Comparison of ENCODE assay signal across 15 cellular contexts in the genomic region with DNA sequence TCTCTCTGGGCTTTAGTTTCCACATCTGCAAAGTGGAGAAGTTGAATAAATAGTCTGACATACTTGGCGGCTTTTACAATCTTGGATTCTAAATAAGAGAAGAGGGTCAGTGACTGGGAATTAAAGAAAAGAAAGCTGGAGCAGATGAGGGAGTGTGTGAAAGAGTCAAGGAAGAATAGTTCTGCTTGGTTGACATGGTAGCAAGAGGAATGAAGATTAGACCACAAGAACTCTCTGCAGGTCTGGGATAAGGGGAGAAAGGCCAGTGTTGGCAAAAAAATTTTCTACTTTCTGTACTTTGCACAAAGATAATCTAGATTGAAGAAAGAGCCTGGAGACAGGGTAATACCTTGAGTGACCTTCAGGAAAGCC. TPM values are rescaled to one million over a fixed set of nuclear protein-coding genes. Genes with fewer than 3 reads are reported as not detected.
A peak's percentile ranks its signal among the peaks of the same experiment; 100 is the strongest.
DNase-seq lines count a peak whose midpoint lies in the region; ATAC-seq and TF ChIP-seq lines count a peak whose summit lies in the region.
"Had no signal": no experiment of that assay in that cellular context is flagged by ENCODE, and none has a peak within 500 bp of the region (broad histone marks: within the 10 kb centered on the region; RNA-seq: fewer than 3 reads in every experiment).

No MANE protein-coding gene starts in this region.

- POLR2A ChIA-PET in CD4-positive, alpha-beta memory T cell (lab: Charles Lee; ENCODE audit: partially characterized antibody) = interaction anchor here (1.2 to 27.7 kb wide), 7 partner anchors 9 to 98 kb away, joined by 3 to 463 read pairs (median 4); partner anchors contain the start of genes CSAD, ESPL1, ITGB7 and SOAT2
- POLR2A ChIA-PET in activated naive CD8-positive, alpha-beta T cell treated with anti-CD3 and anti-CD28 coated beads, Interleukin-2, amount 10 ng/mL, durations not matched to agents 7 days and 5 days (lab: Charles Lee) = interaction anchor here (0.9 to 8.4 kb wide), 7 partner anchors 7 to 67 kb away, joined by 3 to 56 read pairs (median 4); partner anchors contain the start of genes CSAD, ESPL1 and ZNF740

- no peak for ATAC-seq in activated naive CD8-positive, alpha-beta T cell treated with anti-CD3 and anti-CD28 coated beads, Interleukin-2, amount 10 ng/mL, durations not matched to agents 7 days and 5 days (ENCODE audit: low read depth)
- no peak for ATAC-seq in natural killer cell
- no peak for ATAC-seq in HG03521 (IDR thresholded peaks at IDR 0.05; ENCODE audit: unreplicated experiment)
- ATAC-seq: lower lobe of right lung, pancreas had no signal

- H3K4me1 Mint-ChIP-seq in CD4-positive, alpha-beta memory T cell = peaks cover 49 to 89% (median 70%) of the 10 kb centered on the region in 4 donors
- peaks cover 54% of the 10 kb centered on the region for H3K4me1 Mint-ChIP-seq in activated naive CD8-positive, alpha-beta T cell treated with anti-CD3 and anti-CD28 coated beads, Interleukin-2, amount 10 ng/mL, durations not matched to agents 7 days and 5 days
- peaks cover 56 to 77% of the 10 kb centered on the region in 2 donors for H3K4me1 Mint-ChIP-seq in natural killer cell

- no peaks in the 10 kb centered on the region for H3K27me3 ChIP-seq in CD4-positive, alpha-beta memory T cell (ENCODE audit: insufficient read depth, low read length)
- H3K27me3 ChIP-seq: pancreas had no signal

- H3K27me3 Mint-ChIP-seq in CD4-positive, alpha-beta memory T cell = no peaks in the 10 kb centered on the region
- H3K27me3 Mint-ChIP-seq in activated naive CD8-positive, alpha-beta T cell treated with anti-CD3 and anti-CD28 coated beads, Interleukin-2, amount 10 ng/mL, durations not matched to agents 7 days and 5 days = no peaks in the 10 kb centered on the region
- H3K27me3 Mint-ChIP-seq in natural killer cell (ENCODE audit: low read depth in 2 of 2) = no peaks in the 10 kb centered on the region

- H3K36me3 Mint-ChIP-seq in CD4-positive, alpha-beta memory T cell = peaks cover 38 to 56% of the 10 kb centered on the region in 2 donors
- H3K36me3 Mint-ChIP-seq in activated naive CD8-positive, alpha-beta T cell treated with anti-CD3 and anti-CD28 coated beads, Interleukin-2, amount 10 ng/mL, durations not matched to agents 7 days and 5 days = peaks cover 49% of the 10 kb centered on the region
- peaks cover 6% of the 10 kb centered on the region for H3K36me3 Mint-ChIP-seq in natural killer cell

- no peaks in the 10 kb centered on the region for H3K9me3 ChIP-seq in CD4-positive, alpha-beta memory T cell (ENCODE audit: control insufficient read depth in 1 of 2, low read length in 2 of 2)
- H3K9me3 ChIP-seq in KOPT-K1 (ENCODE audit: insufficient read depth, low read length, poor library complexity, severe bottlenecking) = no peaks in the 10 kb centered on the region
- H3K9me3 ChIP-seq: lower lobe of right lung, pancreas had no signal

- DNase-seq in CD4-positive, alpha-beta memory T cell = no peak
- no peak for DNase-seq in activated naive CD8-positive, alpha-beta T cell treated with anti-CD3 and anti-CD28 coated beads, Interleukin-2, amount 10 ng/mL, durations not matched to agents 7 days and 5 days
- DNase-seq in natural killer cell (no peak), C1 segment of cervical spinal cord (lab: John Stamatoyannopoulos, UW) (no peak), KBM-7 (no peak)
- DNase-seq: DND-41; effector CD8-positive, alpha-beta T cell; head of caudate nucleus; lower lobe of right lung; NCI-H1092; pancreas; WERI-Rb-1 had no signal

- no peaks in the 10 kb centered on the region for H3K9me3 Mint-ChIP-seq in CD4-positive, alpha-beta memory T cell
- H3K9me3 Mint-ChIP-seq in activated naive CD8-positive, alpha-beta T cell treated with anti-CD3 and anti-CD28 coated beads, Interleukin-2, amount 10 ng/mL, durations not matched to agents 7 days and 5 days = no peaks in the 10 kb centered on the region
- H3K9me3 Mint-ChIP-seq in natural killer cell = no peaks in the 10 kb centered on the region

- intact Hi-C loops in CD4-positive, alpha-beta memory T cell (cut with micrococcal nuclease) = loop anchor here (2.0 kb wide), 2 partner anchors 20 to 42 kb away; partner anchors contain the start of genes CSAD and ZNF740
- intact Hi-C loops in natural killer cell (cut with micrococcal nuclease) = loop anchor here (2.0 to 10.0 kb wide), 2 partner anchors 20 to 304 kb away; partner anchors contain the start of genes CSAD, NPFF, TARBP2 and ZNF740

- in situ Hi-C loops in KBM-7 (cut with MboI; ENCODE audit: low pct_unique_long_range_greater_than_20kb, low sequenced_read_pairs) = no loop called here

- no peak overlapping the region for H3K4me3 ChIP-seq in CD4-positive, alpha-beta memory T cell (ENCODE audit: low read length in 2 of 2)
- H3K4me3 ChIP-seq: lower lobe of right lung, pancreas had no signal

- TF ChIP-seq CTCF in natural killer cell (IDR thresholded peaks at IDR 0.05) = no peak

- peak overlapping the region; percentile 66 to 89 (median 73) for H3K4me3 Mint-ChIP-seq in CD4-positive, alpha-beta memory T cell
- peak overlapping the region; percentile 69 for H3K4me3 Mint-ChIP-seq in activated naive CD8-positive, alpha-beta T cell treated with anti-CD3 and anti-CD28 coated beads, Interleukin-2, amount 10 ng/mL, durations not matched to agents 7 days and 5 days
- peak overlapping the region; percentile 82 for H3K4me3 Mint-ChIP-seq in natural killer cell

- peaks cover 100% of the 10 kb centered on the region for H3K4me1 ChIP-seq in CD4-positive, alpha-beta memory T cell (ENCODE audit: insufficient read depth, low read length)

- CTCF ChIA-PET in CD4-positive, alpha-beta memory T cell (lab: Charles Lee; ENCODE audit: partially characterized antibody) = interaction anchor here (0.8 to 3.0 kb wide), 7 partner anchors 9 to 85 kb away, joined by 3 to 16 read pairs (median 4); no protein-coding TSS in a partner anchor

- H3K27ac ChIP-seq in CD4-positive, alpha-beta memory T cell (ENCODE audit: low read depth, low read length) = no peak overlapping the region
- H3K27ac ChIP-seq in KOPT-K1 (ENCODE audit: low read depth, low read length, poor library complexity, severe bottlenecking) = peak overlapping the region; percentile 0
- H3K27ac ChIP-seq: lower lobe of right lung, pancreas, WERI-Rb-1 had no signal

- H3K36me3 ChIP-seq in CD4-positive, alpha-beta memory T cell (ENCODE audit: insufficient read depth, low read length) = peaks cover 22% of the 10 kb centered on the region
- no peaks in the 10 kb centered on the region for H3K36me3 ChIP-seq in KOPT-K1 (ENCODE audit: insufficient read depth, low read length)
- H3K36me3 ChIP-seq: lower lobe of right lung, pancreas, WERI-Rb-1 had no signal

- peak overlapping the region; percentile 73 to 95 (median 86) for H3K27ac Mint-ChIP-seq in CD4-positive, alpha-beta memory T cell
- H3K27ac Mint-ChIP-seq in activated naive CD8-positive, alpha-beta T cell treated with anti-CD3 and anti-CD28 coated beads, Interleukin-2, amount 10 ng/mL, durations not matched to agents 7 days and 5 days = peak overlapping the region; percentile 80
- H3K27ac Mint-ChIP-seq in natural killer cell = peak overlapping the region; percentile 63 to 69

RNA-seq across cellular contexts. Expression of gene ITGB7, which starts 5.9 kb away (rescaled TPM):
- 100 to 1,000 TPM; 382 to 397 TPM for total RNA-seq in CD4-positive, alpha-beta memory T cell
- 100 to 1,000 TPM; 271 to 374 TPM for polyA plus RNA-seq in CD4-positive, alpha-beta memory T cell
- 100 to 1,000 TPM; 415 to 420 TPM for total RNA-seq in activated naive CD8-positive, alpha-beta T cell treated with anti-CD3 and anti-CD28 coated beads, Interleukin-2, amount 10 ng/mL, durations not matched to agents 7 days and 5 days
- 100 to 1,000 TPM; 329 to 441 (median 439) TPM for total RNA-seq in natural killer cell
- total RNA-seq: NCI-H460 had no signal

RNA-seq across cellular contexts. Expression of gene CSAD, which starts 20.4 kb away (rescaled TPM):
- total RNA-seq in CD4-positive, alpha-beta memory T cell = 10 to 100 TPM; 62.5 to 64.2 TPM
- 1 to 10 TPM; 1.1 to 2.9 TPM for polyA plus RNA-seq in CD4-positive, alpha-beta memory T cell
- 10 to 100 TPM; 28.1 to 38.3 TPM for total RNA-seq in activated naive CD8-positive, alpha-beta T cell treated with anti-CD3 and anti-CD28 coated beads, Interleukin-2, amount 10 ng/mL, durations not matched to agents 7 days and 5 days
- total RNA-seq in natural killer cell = 10 to 100 TPM; 50.8 to 54.4 (median 53.0) TPM

RNA-seq across cellular contexts. Expression of gene ZNF740, which starts 20.6 kb away (rescaled TPM):
- total RNA-seq in CD4-positive, alpha-beta memory T cell = 100 to 1,000 TPM; 109 to 113 TPM
- polyA plus RNA-seq in CD4-positive, alpha-beta memory T cell = 1 to 10 TPM in 1 of 2 donors, under 1 TPM in 1; 0.90 to 3.5 TPM
- total RNA-seq in activated naive CD8-positive, alpha-beta T cell treated with anti-CD3 and anti-CD28 coated beads, Interleukin-2, amount 10 ng/mL, durations not matched to agents 7 days and 5 days = 10 to 100 TPM; 53.6 to 60.2 TPM
- 10 to 100 TPM; 37.1 to 65.9 (median 45.3) TPM for total RNA-seq in natural killer cell

RNA-seq across cellular contexts. Expression of gene RARG, which starts 30.9 kb away (rescaled TPM):
- total RNA-seq in CD4-positive, alpha-beta memory T cell = 10 to 100 TPM; 84.7 to 86.0 TPM
- 10 to 100 TPM; 13.2 to 25.1 TPM for polyA plus RNA-seq in CD4-positive, alpha-beta memory T cell
- 10 to 100 TPM; 38.1 to 40.3 TPM for total RNA-seq in activated naive CD8-positive, alpha-beta T cell treated with anti-CD3 and anti-CD28 coated beads, Interleukin-2, amount 10 ng/mL, durations not matched to agents 7 days and 5 days
- 10 to 100 TPM; 24.0 to 30.6 (median 27.5) TPM for total RNA-seq in natural killer cell
